Comparison of ENCODE assay signal across 2 cellular contexts in genomic region chr22:45242778-45243191, GRCh38.
TF ChIP-seq lines count a peak whose summit lies in the region.

No MANE protein-coding gene starts in this region.

TF ChIP-seq in HepG2, 621 proteins besides CTCF, POLR2A, EP300 and RAD21 (continues in another document):
- TF ChIP-seq, protein P1, sequence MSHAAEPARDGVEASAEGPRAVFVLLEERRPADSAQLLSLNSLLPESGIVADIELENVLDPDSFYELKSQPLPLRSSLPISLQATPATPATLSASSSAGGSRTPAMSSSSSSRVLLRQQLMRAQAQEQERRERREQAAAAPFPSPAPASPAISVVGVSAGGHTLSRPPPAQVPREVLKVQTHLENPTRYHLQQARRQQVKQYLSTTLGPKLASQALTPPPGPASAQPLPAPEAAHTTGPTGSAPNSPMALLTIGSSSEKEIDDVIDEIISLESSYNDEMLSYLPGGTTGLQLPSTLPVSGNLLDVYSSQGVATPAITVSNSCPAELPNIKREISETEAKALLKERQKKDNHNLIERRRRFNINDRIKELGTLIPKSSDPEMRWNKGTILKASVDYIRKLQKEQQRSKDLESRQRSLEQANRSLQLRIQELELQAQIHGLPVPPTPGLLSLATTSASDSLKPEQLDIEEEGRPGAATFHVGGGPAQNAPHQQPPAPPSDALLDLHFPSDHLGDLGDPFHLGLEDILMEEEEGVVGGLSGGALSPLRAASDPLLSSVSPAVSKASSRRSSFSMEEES (CRISPR knock-in tag; IDR thresholded peaks at IDR 0.05): peak; percentile 67; the same call in 1 of the 2 replicates
- TF ChIP-seq IKZF1 (IDR thresholded peaks at IDR 0.05) (no peak), GABPB1 (CRISPR knock-in tag; IDR thresholded peaks at IDR 0.05) (no peak), MED1 (CRISPR knock-in tag; IDR thresholded peaks at IDR 0.05) (0 out of 2 replicates have a peak, but pooled peaks have one; percentile 22), SRSF1 (optimal IDR thresholded peaks at IDR 0.05; ENCODE audit: low read depth, low read length) (no peak), TBX3 (IDR thresholded peaks at IDR 0.05; ENCODE audit: borderline replicate concordance) (no peak), ZNF263 (CRISPR knock-in tag; IDR thresholded peaks at IDR 0.05) (peak; percentile 72), GTF2F1 (IDR thresholded peaks at IDR 0.05; ENCODE audit: low read length) (no peak), ZNF124 (CRISPR knock-in tag; IDR thresholded peaks at IDR 0.05) (no peak), ZSCAN21 (CRISPR knock-in tag; IDR thresholded peaks at IDR 0.05; ENCODE audit: borderline replicate concordance) (no peak), AGO2 (optimal IDR thresholded peaks at IDR 0.05; ENCODE audit: low read depth, low read length) (no peak), GATAD1 (CRISPR knock-in tag; IDR thresholded peaks at IDR 0.05) (0 out of 2 replicates have a peak, but pooled peaks have one; percentile 13)
- TF ChIP-seq, protein P2, sequence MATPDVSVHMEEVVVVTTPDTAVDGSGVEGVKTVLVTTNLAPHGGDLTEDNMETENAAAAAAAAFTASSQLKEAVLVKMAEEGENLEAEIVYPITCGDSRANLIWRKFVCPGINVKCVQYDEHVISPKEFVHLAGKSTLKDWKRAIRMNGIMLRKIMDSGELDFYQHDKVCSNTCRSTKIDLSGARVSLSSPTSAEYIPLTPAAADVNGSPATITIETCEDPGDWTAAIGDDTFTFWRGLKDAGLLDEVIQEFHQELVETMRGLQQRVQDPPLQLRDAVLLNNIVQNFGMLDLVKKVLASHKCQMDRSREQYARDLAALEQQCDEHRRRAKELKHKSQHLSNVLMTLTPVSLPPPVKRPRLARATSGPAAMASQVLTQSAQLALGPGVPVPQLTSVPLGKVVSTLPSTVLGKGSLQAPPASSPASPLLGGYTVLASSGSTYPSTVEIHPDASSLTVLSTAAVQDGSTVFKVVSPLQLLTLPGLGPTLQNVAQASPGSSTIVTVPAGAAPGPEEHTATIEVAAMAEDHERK (CRISPR knock-in tag; IDR thresholded peaks at IDR 0.05; ENCODE audit: low read depth): no peak
- TF ChIP-seq, protein P3, sequence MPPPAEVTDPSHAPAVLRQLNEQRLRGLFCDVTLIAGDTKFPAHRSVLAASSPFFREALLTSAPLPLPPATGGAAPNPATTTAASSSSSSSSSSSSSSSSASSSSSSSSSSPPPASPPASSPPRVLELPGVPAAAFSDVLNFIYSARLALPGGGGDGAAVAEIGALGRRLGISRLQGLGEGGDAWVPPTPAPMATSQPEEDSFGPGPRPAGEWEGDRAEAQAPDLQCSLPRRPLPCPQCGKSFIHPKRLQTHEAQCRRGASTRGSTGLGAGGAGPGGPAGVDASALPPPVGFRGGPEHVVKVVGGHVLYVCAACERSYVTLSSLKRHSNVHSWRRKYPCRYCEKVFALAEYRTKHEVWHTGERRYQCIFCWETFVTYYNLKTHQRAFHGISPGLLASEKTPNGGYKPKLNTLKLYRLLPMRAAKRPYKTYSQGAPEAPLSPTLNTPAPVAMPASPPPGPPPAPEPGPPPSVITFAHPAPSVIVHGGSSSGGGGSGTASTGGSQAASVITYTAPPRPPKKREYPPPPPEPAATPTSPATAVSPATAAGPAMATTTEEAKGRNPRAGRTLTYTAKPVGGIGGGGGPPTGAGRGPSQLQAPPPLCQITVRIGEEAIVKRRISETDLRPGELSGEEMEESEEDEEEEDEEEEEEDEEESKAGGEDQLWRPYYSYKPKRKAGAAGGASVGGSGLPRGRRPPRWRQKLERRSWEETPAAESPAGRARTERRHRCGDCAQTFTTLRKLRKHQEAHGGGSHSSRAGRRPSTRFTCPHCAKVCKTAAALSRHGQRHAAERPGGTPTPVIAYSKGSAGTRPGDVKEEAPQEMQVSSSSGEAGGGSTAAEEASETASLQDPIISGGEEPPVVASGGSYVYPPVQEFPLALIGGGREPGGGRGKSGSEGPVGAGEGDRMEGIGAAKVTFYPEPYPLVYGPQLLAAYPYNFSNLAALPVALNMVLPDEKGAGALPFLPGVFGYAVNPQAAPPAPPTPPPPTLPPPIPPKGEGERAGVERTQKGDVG (CRISPR knock-in tag; IDR thresholded peaks at IDR 0.05; ENCODE audit: borderline replicate concordance): no peak
- TF ChIP-seq, protein P4, sequence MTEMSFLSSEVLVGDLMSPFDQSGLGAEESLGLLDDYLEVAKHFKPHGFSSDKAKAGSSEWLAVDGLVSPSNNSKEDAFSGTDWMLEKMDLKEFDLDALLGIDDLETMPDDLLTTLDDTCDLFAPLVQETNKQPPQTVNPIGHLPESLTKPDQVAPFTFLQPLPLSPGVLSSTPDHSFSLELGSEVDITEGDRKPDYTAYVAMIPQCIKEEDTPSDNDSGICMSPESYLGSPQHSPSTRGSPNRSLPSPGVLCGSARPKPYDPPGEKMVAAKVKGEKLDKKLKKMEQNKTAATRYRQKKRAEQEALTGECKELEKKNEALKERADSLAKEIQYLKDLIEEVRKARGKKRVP (CRISPR knock-in tag; IDR thresholded peaks at IDR 0.05): 0 out of 4 replicates have a peak, but pooled peaks of 1 of the 2 experiments have one; percentile 19
- TF ChIP-seq, protein P5, sequence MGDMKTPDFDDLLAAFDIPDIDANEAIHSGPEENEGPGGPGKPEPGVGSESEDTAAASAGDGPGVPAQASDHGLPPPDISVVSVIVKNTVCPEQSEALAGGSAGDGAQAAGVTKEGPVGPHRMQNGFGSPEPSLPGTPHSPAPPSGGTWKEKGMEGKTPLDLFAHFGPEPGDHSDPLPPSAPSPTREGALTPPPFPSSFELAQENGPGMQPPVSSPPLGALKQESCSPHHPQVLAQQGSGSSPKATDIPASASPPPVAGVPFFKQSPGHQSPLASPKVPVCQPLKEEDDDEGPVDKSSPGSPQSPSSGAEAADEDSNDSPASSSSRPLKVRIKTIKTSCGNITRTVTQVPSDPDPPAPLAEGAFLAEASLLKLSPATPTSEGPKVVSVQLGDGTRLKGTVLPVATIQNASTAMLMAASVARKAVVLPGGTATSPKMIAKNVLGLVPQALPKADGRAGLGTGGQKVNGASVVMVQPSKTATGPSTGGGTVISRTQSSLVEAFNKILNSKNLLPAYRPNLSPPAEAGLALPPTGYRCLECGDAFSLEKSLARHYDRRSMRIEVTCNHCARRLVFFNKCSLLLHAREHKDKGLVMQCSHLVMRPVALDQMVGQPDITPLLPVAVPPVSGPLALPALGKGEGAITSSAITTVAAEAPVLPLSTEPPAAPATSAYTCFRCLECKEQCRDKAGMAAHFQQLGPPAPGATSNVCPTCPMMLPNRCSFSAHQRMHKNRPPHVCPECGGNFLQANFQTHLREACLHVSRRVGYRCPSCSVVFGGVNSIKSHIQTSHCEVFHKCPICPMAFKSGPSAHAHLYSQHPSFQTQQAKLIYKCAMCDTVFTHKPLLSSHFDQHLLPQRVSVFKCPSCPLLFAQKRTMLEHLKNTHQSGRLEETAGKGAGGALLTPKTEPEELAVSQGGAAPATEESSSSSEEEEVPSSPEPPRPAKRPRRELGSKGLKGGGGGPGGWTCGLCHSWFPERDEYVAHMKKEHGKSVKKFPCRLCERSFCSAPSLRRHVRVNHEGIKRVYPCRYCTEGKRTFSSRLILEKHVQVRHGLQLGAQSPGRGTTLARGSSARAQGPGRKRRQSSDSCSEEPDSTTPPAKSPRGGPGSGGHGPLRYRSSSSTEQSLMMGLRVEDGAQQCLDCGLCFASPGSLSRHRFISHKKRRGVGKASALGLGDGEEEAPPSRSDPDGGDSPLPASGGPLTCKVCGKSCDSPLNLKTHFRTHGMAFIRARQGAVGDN (CRISPR knock-in tag; IDR thresholded peaks at IDR 0.05): peak; percentile 49; the same call in 1 of the 2 replicates

TF ChIP-seq in HEK293T, 16 proteins besides CTCF, POLR2A, EP300 and RAD21 (continued from another document):
- no peak for TF ChIP-seq TARDBP (IDR thresholded peaks at IDR 0.05)
- TF ChIP-seq BHLHE40 (IDR thresholded peaks at IDR 0.05; ENCODE audit: borderline replicate concordance): no peak
- TF ChIP-seq ARNT (IDR thresholded peaks at IDR 0.05): no peak
- no peak for TF ChIP-seq LEF1 (IDR thresholded peaks at IDR 0.05; ENCODE audit: borderline replicate concordance)
- TF ChIP-seq ZNF384 (IDR thresholded peaks at IDR 0.05): no peak
- TF ChIP-seq SUZ12 (IDR thresholded peaks at IDR 0.05): no peak
- no peak for TF ChIP-seq FOXM1 (IDR thresholded peaks at IDR 0.05; ENCODE audit: borderline replicate concordance)
- TF ChIP-seq FOXA1 (IDR thresholded peaks at IDR 0.05): no peak
